8 cellular contexts compared by ENCODE assay signal in the genomic region with DNA sequence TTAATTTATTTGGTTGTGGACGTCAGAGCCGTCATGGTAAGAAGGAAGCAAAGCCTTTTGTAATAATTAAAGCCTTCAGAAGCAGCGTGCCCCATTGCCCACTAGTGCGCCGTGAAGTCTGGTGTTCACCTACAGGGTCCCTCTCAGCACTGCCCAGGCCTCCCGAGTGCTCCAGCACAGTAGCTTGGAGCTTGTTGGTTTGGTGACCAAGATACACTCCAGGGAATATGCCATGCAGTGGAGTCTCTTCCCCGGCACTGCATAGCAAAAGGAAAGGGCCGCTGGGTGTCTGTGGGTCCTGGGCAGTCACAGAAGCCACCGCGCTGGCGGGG. TPM values are rescaled to one million over a fixed set of nuclear protein-coding genes. Genes with fewer than 3 reads are reported as not detected.
DNase-seq lines count a peak whose midpoint lies in the region; ATAC-seq, FAIRE-seq and TF ChIP-seq lines count a peak whose summit lies in the region.

No MANE protein-coding gene starts in this region.

- H2AFZ ChIP-seq in GM23338: peak overlapping the region; percentile 95

- H3K9me3 ChIP-seq in Peyer's patch (no peaks in the 10 kb centered on the region), kidney (ENCODE audit: control insufficient read depth in 1 of 2, low read length in 2 of 2) (no peaks in the 10 kb centered on the region)

- H3K4me3 ChIP-seq in GM23338 (peak overlapping the region; percentile 78), Peyer's patch (peak overlapping the region; percentile 54 to 78 (median 65)), kidney (ENCODE audit: low read length in 2 of 2) (peak overlapping the region; percentile 35 to 50)

- H3K9me3 Mint-ChIP-seq in GM23338: no peaks in the 10 kb centered on the region
- peaks cover 4% of the 10 kb centered on the region; the same call in 1 of the 2 replicates for H3K9me3 Mint-ChIP-seq in HFFc6

- H3K9ac ChIP-seq in kidney (ENCODE audit: low read length in 2 of 2): peak overlapping the region in 1 of 2 donors; percentile 60

- H3K27ac Mint-ChIP-seq in GM23338 (no peak overlapping the region), HFFc6 (no peak overlapping the region)

- H3K9me2 ChIP-seq in GM23338 (ENCODE audit: insufficient read depth): no peaks in the 10 kb centered on the region

- peak overlapping the region; percentile 88 for H3K4me3 Mint-ChIP-seq in GM23338
- no peak overlapping the region for H3K4me3 Mint-ChIP-seq in HFFc6

- H3K36me3 Mint-ChIP-seq in GM23338 (ENCODE audit: low read depth): no peaks in the 10 kb centered on the region
- H3K36me3 Mint-ChIP-seq in HFFc6 (ENCODE audit: low read depth): no peaks in the 10 kb centered on the region

- H3K36me3 ChIP-seq in GM23338 (ENCODE audit: insufficient read depth) (no peaks in the 10 kb centered on the region), Peyer's patch (no peaks in the 10 kb centered on the region), kidney (ENCODE audit: control insufficient read depth in 1 of 2, insufficient read depth in 2 of 2, low read length in 2 of 2) (no peaks in the 10 kb centered on the region)

- no peak for TF ChIP-seq POLR2A in Peyer's patch (IDR thresholded peaks at IDR 0.05)

- peaks cover 4% of the 10 kb centered on the region; the same call in 1 of the 3 replicates for H3K4me1 Mint-ChIP-seq in GM23338
- no peaks in the 10 kb centered on the region for H3K4me1 Mint-ChIP-seq in HFFc6 (ENCODE audit: low read depth)

- ATAC-seq in GM23338: peak; percentile 67
- ATAC-seq in HG03025 (IDR thresholded peaks at IDR 0.05; ENCODE audit: low FRiP score, unreplicated experiment): no peak
- no peak for ATAC-seq in HG03469 (IDR thresholded peaks at IDR 0.05; ENCODE audit: unreplicated experiment)

- peak; percentile 70 for DNase-seq in DMS153 treated with DMSO at 0.1 percent for 48 hours (lab: John Stamatoyannopoulos, UW; ENCODE audit: unreplicated experiment)
- no peak for DNase-seq in GM23338 (ENCODE audit: low spot score)
- DNase-seq in Peyer's patch: peak in 1 of 3 donors; percentile 40
- no peak for DNase-seq in kidney
- DNase-seq in head of caudate nucleus: no peak
- DNase-seq in HFFc6: no peak

- no peak for FAIRE-seq in kidney (lab: Jason Lieb, UNC)

- intact Hi-C loops in kidney (cut with DNase I) (no loop called here), head of caudate nucleus (cut with DNase I) (no loop called here)

- peaks cover 15% of the 10 kb centered on the region for H3K4me1 ChIP-seq in GM23338 (ENCODE audit: insufficient read depth)
- H3K4me1 ChIP-seq in Peyer's patch: peaks cover 0 to 5% (median 1%) of the 10 kb centered on the region in 4 donors
- peaks cover 0 to 4% of the 10 kb centered on the region in 2 donors for H3K4me1 ChIP-seq in kidney (ENCODE audit: control insufficient read depth in 1 of 2, insufficient read depth in 1 of 2, low read depth in 1 of 2, low read length in 2 of 2)

- peaks cover 23% of the 10 kb centered on the region for H3K27me3 Mint-ChIP-seq in GM23338 (ENCODE audit: insufficient read depth, low read depth, poor library complexity)
- H3K27me3 Mint-ChIP-seq in HFFc6 (ENCODE audit: insufficient read depth): peaks cover 5% of the 10 kb centered on the region

- H3K79me2 ChIP-seq in GM23338 (replicated peaks; ENCODE audit: insufficient read depth): no peaks in the 10 kb centered on the region

- H3K27me3 ChIP-seq in GM23338 (ENCODE audit: insufficient read depth): peaks cover 29% of the 10 kb centered on the region
- peaks cover 0 to 7% of the 10 kb centered on the region in 2 donors for H3K27me3 ChIP-seq in Peyer's patch

- H3K27ac ChIP-seq in GM23338 (ENCODE audit: low read depth) (no peak overlapping the region), Peyer's patch (peak overlapping the region; percentile 81 to 93 (median 90)), kidney (ENCODE audit: low read depth in 2 of 2, low read length in 2 of 2) (peak overlapping the region; percentile 63 to 84)

- TF ChIP-seq CTCF in GM23338 (conservative IDR thresholded peaks at IDR 0.05; ENCODE audit: low read depth in 2 of 2) (no peak), Peyer's patch (IDR thresholded peaks at IDR 0.05) (no peak), kidney (IDR thresholded peaks at IDR 0.05; ENCODE audit: borderline replicate concordance, extremely low read depth, insufficient read depth) (no peak), HFFc6 (IDR thresholded peaks at IDR 0.05) (no peak)

- 0 out of 2 replicates have a peak, but pooled peaks cover 3% of the 10 kb centered on the region for H3F3A ChIP-seq in GM23338 (replicated peaks; ENCODE audit: low read depth)

- no peaks in the 10 kb centered on the region for H4K20me1 ChIP-seq in GM23338 (replicated peaks; ENCODE audit: insufficient read depth)

- H3K4me2 ChIP-seq in GM23338: peak overlapping the region; percentile 91

TF ChIP-seq in GM23338, 12 proteins besides CTCF, POLR2A, EP300 and RAD21:
- TF ChIP-seq POLR2AphosphoS5 (IDR thresholded peaks at IDR 0.05; ENCODE audit: low read depth): no peak
- TF ChIP-seq EZH2phosphoT487 (IDR thresholded peaks at IDR 0.05; ENCODE audit: unreplicated experiment): no peak
- TF ChIP-seq NANOG (IDR thresholded peaks at IDR 0.05; ENCODE audit: borderline replicate concordance): no peak
- TF ChIP-seq, protein P1, sequence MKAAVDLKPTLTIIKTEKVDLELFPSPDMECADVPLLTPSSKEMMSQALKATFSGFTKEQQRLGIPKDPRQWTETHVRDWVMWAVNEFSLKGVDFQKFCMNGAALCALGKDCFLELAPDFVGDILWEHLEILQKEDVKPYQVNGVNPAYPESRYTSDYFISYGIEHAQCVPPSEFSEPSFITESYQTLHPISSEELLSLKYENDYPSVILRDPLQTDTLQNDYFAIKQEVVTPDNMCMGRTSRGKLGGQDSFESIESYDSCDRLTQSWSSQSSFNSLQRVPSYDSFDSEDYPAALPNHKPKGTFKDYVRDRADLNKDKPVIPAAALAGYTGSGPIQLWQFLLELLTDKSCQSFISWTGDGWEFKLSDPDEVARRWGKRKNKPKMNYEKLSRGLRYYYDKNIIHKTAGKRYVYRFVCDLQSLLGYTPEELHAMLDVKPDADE (IDR thresholded peaks at IDR 0.05): no peak
- TF ChIP-seq JUNB (IDR thresholded peaks at IDR 0.05; ENCODE audit: unreplicated experiment): no peak
- TF ChIP-seq EZH2 (IDR thresholded peaks at IDR 0.05; ENCODE audit: low read depth, unreplicated experiment): no peak
- TF ChIP-seq ZNF114 (CRISPR knock-in tag; IDR thresholded peaks at IDR 0.05): no peak

RNA-seq across cellular contexts. Expression of gene SYK, which starts 0.5 kb away (rescaled TPM):
- total RNA-seq in GM23338 (2014; rRNA removed; shearing (Covaris generic)): 5.4 and 5.8 TPM in 2 replicates
- polyA plus RNA-seq in GM23338 (2016; fragmentation: Nextera tagmentation; extraction: Ambion mirVana): 1.5 and 2.2 TPM in 2 replicates
- 10 to 100 TPM; 48.7 to 81.7 (median 60.0) TPM for total RNA-seq in Peyer's patch
- 52.2 TPM for total RNA-seq in kidney
- 13.3 TPM for polyA plus RNA-seq in kidney (ENCODE audit: insufficient read depth, low read depth, low replicate concordance)
- not detected for total RNA-seq in HFFc6 (2021; fragmentation: NEBNext Ultra II Directional; extraction: Animal tissue kit (Norgen Biotek cat#: 25700))
